ENCODE assay signal across 21 cellular contexts in the genomic region with DNA sequence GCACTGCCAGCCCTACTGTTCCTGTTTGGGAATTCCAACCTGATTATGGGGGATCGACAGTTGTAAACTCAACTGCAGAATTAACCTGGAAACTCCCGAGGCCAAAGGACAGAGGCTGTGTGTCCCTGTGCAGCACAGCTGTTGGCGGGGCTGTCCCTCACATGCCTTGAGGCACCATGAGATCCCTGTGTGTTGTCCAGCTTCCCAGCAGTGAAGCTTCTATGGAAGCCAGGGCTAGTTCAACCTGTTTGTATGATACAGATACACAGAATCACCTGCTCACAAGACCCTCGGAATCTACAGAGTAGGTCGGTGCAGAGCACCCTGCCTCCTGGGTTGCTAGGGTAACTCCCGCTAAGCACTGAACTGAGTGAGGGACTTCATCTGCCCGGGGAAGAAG.
DNase-seq lines count a peak whose midpoint lies in the region; ATAC-seq and TF ChIP-seq lines count a peak whose summit lies in the region.
"Had no signal": no experiment of that assay in that cellular context is flagged by ENCODE, and none has a peak within 500 bp of the region (broad histone marks: within the 10 kb centered on the region; RNA-seq: fewer than 3 reads in every experiment).

No MANE protein-coding gene starts in this region.

- peak overlapping the region; percentile 18 for H2BK12ac ChIP-seq in neuronal stem cell (ENCODE audit: low read length)

- no peak overlapping the region for H3K4ac ChIP-seq in neuronal stem cell (ENCODE audit: low read length)

- H3K4me1 ChIP-seq in KMS-11 (ENCODE audit: low read depth, poor library complexity, severe bottlenecking) (peaks cover 19% of the 10 kb centered on the region), neuronal stem cell (ENCODE audit: control insufficient read depth in 2 of 2, insufficient read depth in 1 of 2, low read depth in 1 of 2, low read length in 2 of 2) (peaks cover 33% of the 10 kb centered on the region in 2 donors), GM23248 (ENCODE audit: insufficient read depth) (no peaks in the 10 kb centered on the region)
- H3K4me1 ChIP-seq: BLaER1, Peyer's patch had no signal

- H3K9me3 Mint-ChIP-seq in dendritic cell treated with granulocyte-macrophage colony-stimulating factor and Interleukin-4, amounts not matched to agents 40 ng/mL and 50 ng/mL, for 4 days = no peaks in the 10 kb centered on the region
- H3K9me3 Mint-ChIP-seq: CD4-positive, CD25-positive, alpha-beta regulatory T cell had no signal

- H3K9me3 ChIP-seq in neuronal stem cell (replicated peaks in 1 of 2; ENCODE audit: control insufficient read depth in 2 of 2, insufficient read depth in 1 of 2, low read depth in 1 of 2, low read length in 2 of 2) (no peaks in the 10 kb centered on the region), GM23248 (ENCODE audit: low read depth) (no peaks in the 10 kb centered on the region)
- H3K9me3 ChIP-seq: BLaER1, Peyer's patch had no signal

- no peaks in the 10 kb centered on the region for H3K27me3 ChIP-seq in KMS-11 (ENCODE audit: insufficient read depth, low read depth)
- no peaks in the 10 kb centered on the region for H3K27me3 ChIP-seq in neuronal stem cell (ENCODE audit: control insufficient read depth in 3 of 3, insufficient read depth in 3 of 3, low read depth in 1 of 3, low read length in 3 of 3)
- H3K27me3 ChIP-seq in GM23248 (replicated peaks; ENCODE audit: insufficient read depth) = no peaks in the 10 kb centered on the region
- H3K27me3 ChIP-seq: BLaER1, Peyer's patch had no signal

- H3K4me3 ChIP-seq in KMS-11 (IDR thresholded peaks at IDR 0.05; ENCODE audit: insufficient read depth, low read depth, low read length) = no peak overlapping the region
- H3K4me3 ChIP-seq in neuronal stem cell (ENCODE audit: low read length in 2 of 2) = no peak overlapping the region
- H3K4me3 ChIP-seq in GM23248 = no peak overlapping the region
- H3K4me3 ChIP-seq: BLaER1, Peyer's patch, SK-N-MC had no signal

- H3K4me1 Mint-ChIP-seq in dendritic cell treated with granulocyte-macrophage colony-stimulating factor and Interleukin-4, amounts not matched to agents 40 ng/mL and 50 ng/mL, for 4 days (ENCODE audit: low read depth) = no peaks in the 10 kb centered on the region

- no peak overlapping the region for H4K8ac ChIP-seq in neuronal stem cell (ENCODE audit: low read depth, low read length)

- H3K27ac Mint-ChIP-seq in dendritic cell treated with granulocyte-macrophage colony-stimulating factor and Interleukin-4, amounts not matched to agents 40 ng/mL and 50 ng/mL, for 4 days = peak overlapping the region; percentile 12

- H3K9me2 ChIP-seq in GM23248 (ENCODE audit: insufficient read depth) = no peaks in the 10 kb centered on the region

- no CpG with 5 or more reads among the region's 7 CpGs for WGBS in neuronal stem cell (ENCODE audit: extremely low coverage in 2 of 2, insufficient read length in 2 of 2, insufficient replicate concordance in 1 of 2), 2 donors
- 91 to 92% methylated on average over 7 of the region's 7 CpGs for WGBS in GM23248 (ENCODE audit: low coverage in 1 of 2, low lambda C conversion rate in 2 of 2, missing lambda C conversion rate in 2 of 2), 2 experiments

- no peaks in the 10 kb centered on the region for H3F3A ChIP-seq in GM23248 (ENCODE audit: insufficient read depth)

- no peak overlapping the region for H3K23ac ChIP-seq in neuronal stem cell (ENCODE audit: low read depth, low read length, poor library complexity)

- no peak overlapping the region for H2AK5ac ChIP-seq in neuronal stem cell (ENCODE audit: low read depth, low read length)

- H3K79me2 ChIP-seq in KMS-11 (ENCODE audit: insufficient read depth, low read depth) (no peaks in the 10 kb centered on the region), GM23248 (ENCODE audit: insufficient read depth) (no peaks in the 10 kb centered on the region)

- no peak overlapping the region for H3K27ac ChIP-seq in KMS-11
- H3K27ac ChIP-seq in neuronal stem cell (replicated peaks; ENCODE audit: low read length) = no peak overlapping the region
- no peak overlapping the region for H3K27ac ChIP-seq in GM23248
- H3K27ac ChIP-seq: BLaER1, Peyer's patch, SK-N-MC had no signal

- H3K79me1 ChIP-seq in neuronal stem cell (ENCODE audit: low read depth, low read length) = no peaks in the 10 kb centered on the region

- in situ Hi-C loops in GM23248 (cut with MboI) = loop anchor here (10.0 kb wide), 1 partner anchor 403 kb away; no protein-coding TSS in a partner anchor

- H2AFZ ChIP-seq in KMS-11 (ENCODE audit: low read depth) (no peak overlapping the region), neuronal stem cell (ENCODE audit: low read length) (no peak overlapping the region), GM23248 (no peak overlapping the region)

- no peak overlapping the region for H3K4me3 Mint-ChIP-seq in dendritic cell treated with granulocyte-macrophage colony-stimulating factor and Interleukin-4, amounts not matched to agents 40 ng/mL and 50 ng/mL, for 4 days
- H3K4me3 Mint-ChIP-seq: CD4-positive, CD25-positive, alpha-beta regulatory T cell had no signal

- DNase-seq in ELF-1 (ENCODE audit: low read depth, low spot score) (peak; percentile 82), neuronal stem cell (ENCODE audit: low spot score) (no peak), mesenteric fat pad (ENCODE audit: low spot score) (no peak), GM23248 (no peak)
- DNase-seq: CD4-positive, CD25-positive, alpha-beta regulatory T cell; GOT3; KG1; NCI-H1048; NCI-H1417; NCI-H1694; NCI-H2029 treated with DMSO at 0.1 percent for 48 hours; NCI-H524; OCI-M1; Peyer's patch; SHP77 treated with DMSO at 0.1 percent for 48 hours had no signal

- H3K4me2 ChIP-seq in KMS-11 (peak overlapping the region; percentile 58; the same call in 1 of the 2 replicates), neuronal stem cell (ENCODE audit: insufficient read depth, low read length, poor library complexity, severe bottlenecking) (no peak overlapping the region), GM23248 (ENCODE audit: unreplicated experiment) (no peak overlapping the region)
- H3K4me2 ChIP-seq: BLaER1 had no signal

- no peak overlapping the region for H3K18ac ChIP-seq in neuronal stem cell (ENCODE audit: low read length)

- intact Hi-C loops in dendritic cell treated with granulocyte-macrophage colony-stimulating factor and Interleukin-4, amounts not matched to agents 40 ng/mL and 50 ng/mL, for 4 days (cut with micrococcal nuclease) = no loop called here

- H3K36me3 ChIP-seq in KMS-11 (ENCODE audit: insufficient read depth) = no peaks in the 10 kb centered on the region
- H3K36me3 ChIP-seq in neuronal stem cell (replicated peaks in 1 of 2; ENCODE audit: control insufficient read depth in 2 of 2, insufficient read depth in 2 of 2, low read length in 2 of 2) = peaks cover 0 to 9% of the 10 kb centered on the region in 2 donors
- H3K36me3 ChIP-seq in GM23248 (ENCODE audit: low read depth) = no peaks in the 10 kb centered on the region

- H3K14ac ChIP-seq in neuronal stem cell (ENCODE audit: low read length) = no peak overlapping the region

- no peak for TF ChIP-seq CTCF in KMS-11 (conservative IDR thresholded peaks at IDR 0.05; ENCODE audit: low read depth, low read length)

- H2BK5ac ChIP-seq in neuronal stem cell (ENCODE audit: low read length) = no peak overlapping the region

- peaks cover 87% of the 10 kb centered on the region for H3K36me3 Mint-ChIP-seq in dendritic cell treated with granulocyte-macrophage colony-stimulating factor and Interleukin-4, amounts not matched to agents 40 ng/mL and 50 ng/mL, for 4 days (ENCODE audit: low read depth)

- H3K9ac ChIP-seq in KMS-11 (no peak overlapping the region), neuronal stem cell (ENCODE audit: low read depth, low read length, poor library complexity) (no peak overlapping the region), GM23248 (no peak overlapping the region)
- H3K9ac ChIP-seq: BLaER1 had no signal

- no peak overlapping the region for H2BK15ac ChIP-seq in neuronal stem cell (ENCODE audit: low read length)

- no peak overlapping the region for H2BK120ac ChIP-seq in neuronal stem cell (ENCODE audit: low read depth, low read length)

- H4K20me1 ChIP-seq in KMS-11 (ENCODE audit: insufficient read depth) = no peaks in the 10 kb centered on the region
- H4K20me1 ChIP-seq in GM23248 (ENCODE audit: insufficient read depth) = no peaks in the 10 kb centered on the region

- ATAC-seq in HG03196 (IDR thresholded peaks at IDR 0.05; ENCODE audit: unreplicated experiment) (no peak), HG03175 (IDR thresholded peaks at IDR 0.05; ENCODE audit: unreplicated experiment) (no peak)

- no peaks in the 10 kb centered on the region for H3K27me3 Mint-ChIP-seq in dendritic cell treated with granulocyte-macrophage colony-stimulating factor and Interleukin-4, amounts not matched to agents 40 ng/mL and 50 ng/mL, for 4 days
- H3K27me3 Mint-ChIP-seq: CD4-positive, CD25-positive, alpha-beta regulatory T cell had no signal

- no peak overlapping the region for H4K91ac ChIP-seq in neuronal stem cell (ENCODE audit: low read depth, low read length, poor library complexity)
